ENCODE assay signal across 23 cellular contexts in genomic region chr9:30584559-30584958, GRCh38.
"Had no signal": no experiment of that assay in that cellular context is flagged by ENCODE, and none has a peak within 500 bp of the region (broad histone marks: within the 10 kb centered on the region; RNA-seq: fewer than 3 reads in every experiment).

No MANE protein-coding gene starts in this region.

- H3K27ac Mint-ChIP-seq: activated CD4-positive, alpha-beta T cell treated with anti-CD3 and anti-CD28 coated beads for 36 hours; activated CD8-positive, alpha-beta T cell treated with anti-CD3 and anti-CD28 coated beads for 36 hours; activated naive CD8-positive, alpha-beta T cell treated with anti-CD3 and anti-CD28 coated beads, Interleukin-2, amount 10 ng/mL, durations not matched to agents 7 days and 5 days; T-helper 17 cell had no signal

- H3K4me3 ChIP-seq: adrenal gland, SJCRH30 had no signal

- H3K36me3 ChIP-seq: adrenal gland, SJCRH30, WERI-Rb-1 had no signal

- H3K9me3 Mint-ChIP-seq: activated CD8-positive, alpha-beta T cell treated with anti-CD3 and anti-CD28 coated beads for 36 hours; activated naive CD8-positive, alpha-beta T cell treated with anti-CD3 and anti-CD28 coated beads, Interleukin-2, amount 10 ng/mL, durations not matched to agents 7 days and 5 days had no signal

- H3K27me3 Mint-ChIP-seq: activated CD4-positive, alpha-beta T cell treated with anti-CD3 and anti-CD28 coated beads for 36 hours; activated CD8-positive, alpha-beta T cell treated with anti-CD3 and anti-CD28 coated beads for 36 hours; activated naive CD8-positive, alpha-beta T cell treated with anti-CD3 and anti-CD28 coated beads, Interleukin-2, amount 10 ng/mL, durations not matched to agents 7 days and 5 days; T-helper 17 cell had no signal

- H3K27me3 ChIP-seq: adrenal gland, SJCRH30 had no signal

- H3K4me3 Mint-ChIP-seq: activated CD4-positive, alpha-beta T cell treated with anti-CD3 and anti-CD28 coated beads for 36 hours; activated CD8-positive, alpha-beta T cell treated with anti-CD3 and anti-CD28 coated beads for 36 hours; activated naive CD8-positive, alpha-beta T cell treated with anti-CD3 and anti-CD28 coated beads, Interleukin-2, amount 10 ng/mL, durations not matched to agents 7 days and 5 days; T-helper 17 cell had no signal

- H3K4me1 ChIP-seq: adrenal gland, SJCRH30 had no signal

- ATAC-seq: activated CD4-positive, alpha-beta T cell treated with anti-CD3 and anti-CD28 coated beads for 36 hours; activated CD8-positive, alpha-beta T cell treated with anti-CD3 and anti-CD28 coated beads for 36 hours; Panc1; Right ventricle myocardium inferior; T-helper 17 cell had no signal

- DNase-seq: activated CD4-positive, alpha-beta T cell treated with anti-CD3 and anti-CD28 coated beads for 36 hours; activated CD8-positive, alpha-beta memory T cell treated with anti-CD3 and anti-CD28 coated beads, Interleukin-2, amount 50 U/mL, for 4 hours; activated CD8-positive, alpha-beta T cell treated with anti-CD3 and anti-CD28 coated beads for 36 hours; activated naive CD4-positive, alpha-beta T cell treated with anti-CD3 and anti-CD28 coated beads, Interleukin-2, amount 50 U/mL, for 16 hours; activated naive CD8-positive, alpha-beta T cell treated with anti-CD3 and anti-CD28 coated beads, Interleukin-2, amount 10 ng/mL, durations not matched to agents 7 days and 5 days; adrenal gland; anterior cingulate cortex; KG1; NCI-H1048; NCI-H146; NCI-H187 treated with DMSO at 0.1 percent for 48 hours; NCI-H2171; NCI-H345; NCI-H510A; NCI-H526 treated with DMSO at 0.1 percent for 48 hours; NCI-H82; RPMI8226; SJCRH30; T-helper 17 cell; T-helper 9 cell; WERI-Rb-1 had no signal

- H3K9me3 ChIP-seq: adrenal gland, SJCRH30 had no signal

- H3K27ac ChIP-seq: adrenal gland, SJCRH30, WERI-Rb-1 had no signal

- H3K4me1 Mint-ChIP-seq: activated CD4-positive, alpha-beta T cell treated with anti-CD3 and anti-CD28 coated beads for 36 hours; activated naive CD8-positive, alpha-beta T cell treated with anti-CD3 and anti-CD28 coated beads, Interleukin-2, amount 10 ng/mL, durations not matched to agents 7 days and 5 days; T-helper 17 cell had no signal

- H3K36me3 Mint-ChIP-seq: activated naive CD8-positive, alpha-beta T cell treated with anti-CD3 and anti-CD28 coated beads, Interleukin-2, amount 10 ng/mL, durations not matched to agents 7 days and 5 days had no signal
